1 cellular context compared by ENCODE assay signal in the genomic region with DNA sequence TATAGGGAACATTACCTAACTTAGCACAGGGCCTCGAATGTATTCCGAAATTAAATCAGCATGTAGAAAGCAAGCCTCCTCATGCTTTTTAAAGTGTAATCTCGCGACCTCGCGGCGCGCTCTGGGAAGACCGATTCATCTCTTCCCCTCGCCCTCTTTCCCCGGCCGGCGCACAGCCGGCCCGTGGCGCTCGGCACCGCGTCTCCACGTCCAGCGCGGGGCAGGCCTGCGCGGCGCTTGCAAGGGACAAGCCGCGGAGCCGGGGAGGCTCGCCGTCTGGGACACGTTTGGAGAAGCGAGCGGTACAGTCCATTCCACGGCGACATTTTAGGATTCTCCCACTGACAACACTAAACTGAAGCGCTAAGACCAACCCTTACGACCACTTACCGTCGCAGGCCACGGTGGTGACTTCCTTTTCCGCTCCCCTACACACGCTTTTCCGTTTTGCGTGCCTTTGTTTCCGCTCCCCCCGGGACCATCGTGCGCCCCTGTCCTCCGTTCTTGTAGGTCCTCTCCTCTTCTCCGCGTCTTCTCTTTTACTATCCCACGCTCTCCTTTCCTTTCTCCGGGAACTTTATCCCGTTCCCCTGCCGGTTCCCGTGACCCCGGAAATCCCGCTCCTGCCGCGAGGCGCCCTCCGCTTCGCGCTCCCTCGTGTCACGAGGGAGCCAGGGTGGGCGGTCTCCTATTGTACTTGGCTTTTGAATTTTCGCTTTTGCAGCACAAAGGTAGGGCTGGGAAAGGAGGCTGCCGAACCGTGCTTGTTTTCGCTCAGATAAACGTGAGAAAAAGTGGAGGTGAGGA.
TF ChIP-seq lines count a peak whose summit lies in the region.

A gene with protein sequence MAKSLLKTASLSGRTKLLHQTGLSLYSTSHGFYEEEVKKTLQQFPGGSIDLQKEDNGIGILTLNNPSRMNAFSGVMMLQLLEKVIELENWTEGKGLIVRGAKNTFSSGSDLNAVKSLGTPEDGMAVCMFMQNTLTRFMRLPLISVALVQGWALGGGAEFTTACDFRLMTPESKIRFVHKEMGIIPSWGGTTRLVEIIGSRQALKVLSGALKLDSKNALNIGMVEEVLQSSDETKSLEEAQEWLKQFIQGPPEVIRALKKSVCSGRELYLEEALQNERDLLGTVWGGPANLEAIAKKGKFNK (minus strand): TSS at position 664 of the 807 bp plus-strand sequence. CDS start 12,581 bp downstream, outside the sequence.

TF ChIP-seq in K562, 482 proteins besides CTCF, POLR2A, EP300 and RAD21 (continued from another document and continues in another):
- TF ChIP-seq NUFIP1 (IDR thresholded peaks at IDR 0.05; ENCODE audit: partially characterized antibody) (peak; percentile 14), BRCA1 (IDR thresholded peaks at IDR 0.05) (no peak), BRCA1 (CRISPR knock-in tag; IDR thresholded peaks at IDR 0.05) (no peak), ZNF274 (IDR thresholded peaks at IDR 0.05; ENCODE audit: borderline replicate concordance, low read depth, low read length) (no peak), ARID2 (IDR thresholded peaks at IDR 0.05) (no peak), ZNF695 (CRISPR knock-in tag; IDR thresholded peaks at IDR 0.05) (no peak), NFATC3 (IDR thresholded peaks at IDR 0.05) (no peak), ZNF347 (CRISPR knock-in tag; IDR thresholded peaks at IDR 0.05; ENCODE audit: low read depth) (no peak), ZNF75A (CRISPR knock-in tag; IDR thresholded peaks at IDR 0.05) (no peak), NR4A1 (CRISPR knock-in tag; IDR thresholded peaks at IDR 0.05) (no peak), NR4A1 (tag; IDR thresholded peaks at IDR 0.05) (peak; percentile 60), CREBBP (IDR thresholded peaks at IDR 0.05; ENCODE audit: low read depth, low read length) (no peak), HDAC8 (tag; IDR thresholded peaks at IDR 0.05) (no peak), MTA2 (IDR thresholded peaks at IDR 0.05; ENCODE audit: low read depth) (0 out of 2 replicates have a peak, but pooled peaks have one; percentile 5), SRSF3 (IDR thresholded peaks at IDR 0.05; ENCODE audit: insufficient read depth, low read length) (no peak), BCOR (IDR thresholded peaks at IDR 0.05) (peak; percentile 11; the same call in 1 of the 2 replicates), SMARCC2 (IDR thresholded peaks at IDR 0.05; ENCODE audit: low read depth) (no peak), ZNF354B (CRISPR knock-in tag; IDR thresholded peaks at IDR 0.05) (no peak), ASH1L (IDR thresholded peaks at IDR 0.05; ENCODE audit: borderline replicate concordance, low read depth, partially characterized antibody) (peak; percentile 68), NFE2L1 (tag; IDR thresholded peaks at IDR 0.05; ENCODE audit: borderline replicate concordance, low read depth) (no peak), ZNF436 (CRISPR knock-in tag; IDR thresholded peaks at IDR 0.05) (no peak), ATF7 (IDR thresholded peaks at IDR 0.05) (peak; percentile 50; the same call in 1 of the 2 replicates), ARHGAP35 (IDR thresholded peaks at IDR 0.05; ENCODE audit: partially characterized antibody) (no peak), ZNF134 (CRISPR knock-in tag; conservative IDR thresholded peaks at IDR 0.05) (no peak), PRPF4 (IDR thresholded peaks at IDR 0.05; ENCODE audit: insufficient read depth, low read depth, low read length, poor library complexity, severe bottlenecking) (no peak), ZSCAN29 (IDR thresholded peaks at IDR 0.05) (no peak), ZNF239 (CRISPR knock-in tag; IDR thresholded peaks at IDR 0.05) (no peak), U2AF2 (optimal IDR thresholded peaks at IDR 0.05; ENCODE audit: low read depth, low read length) (no peak), ZNF589 (CRISPR knock-in tag; IDR thresholded peaks at IDR 0.05; ENCODE audit: low read depth) (no peak), ZNF165 (CRISPR knock-in tag; IDR thresholded peaks at IDR 0.05; ENCODE audit: borderline replicate concordance) (no peak), COPS2 (conservative IDR thresholded peaks at IDR 0.05) (no peak), ZNF324 (CRISPR knock-in tag; IDR thresholded peaks at IDR 0.05) (no peak), HDAC6 (IDR thresholded peaks at IDR 0.05; ENCODE audit: low read depth, low read length) (0 out of 2 replicates have a peak, but pooled peaks have one; percentile 51), CCNT2 (IDR thresholded peaks at IDR 0.05; ENCODE audit: borderline replicate concordance, extremely low read depth, insufficient read length, low read depth, low read length) (peak; percentile 28), CXXC5 (CRISPR knock-in tag; IDR thresholded peaks at IDR 0.05) (peak; percentile 81)
- TF ChIP-seq, protein P1, sequence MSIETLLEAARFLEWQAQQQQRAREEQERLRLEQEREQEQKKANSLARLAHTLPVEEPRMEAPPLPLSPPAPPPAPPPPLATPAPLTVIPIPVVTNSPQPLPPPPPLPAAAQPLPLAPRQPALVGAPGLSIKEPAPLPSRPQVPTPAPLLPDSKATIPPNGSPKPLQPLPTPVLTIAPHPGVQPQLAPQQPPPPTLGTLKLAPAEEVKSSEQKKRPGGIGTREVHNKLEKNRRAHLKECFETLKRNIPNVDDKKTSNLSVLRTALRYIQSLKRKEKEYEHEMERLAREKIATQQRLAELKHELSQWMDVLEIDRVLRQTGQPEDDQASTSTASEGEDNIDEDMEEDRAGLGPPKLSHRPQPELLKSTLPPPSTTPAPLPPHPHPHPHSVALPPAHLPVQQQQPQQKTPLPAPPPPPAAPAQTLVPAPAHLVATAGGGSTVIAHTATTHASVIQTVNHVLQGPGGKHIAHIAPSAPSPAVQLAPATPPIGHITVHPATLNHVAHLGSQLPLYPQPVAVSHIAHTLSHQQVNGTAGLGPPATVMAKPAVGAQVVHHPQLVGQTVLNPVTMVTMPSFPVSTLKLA (conservative IDR thresholded peaks at IDR 0.05), result peak; percentile 79 to 88
- TF ChIP-seq, protein P2, sequence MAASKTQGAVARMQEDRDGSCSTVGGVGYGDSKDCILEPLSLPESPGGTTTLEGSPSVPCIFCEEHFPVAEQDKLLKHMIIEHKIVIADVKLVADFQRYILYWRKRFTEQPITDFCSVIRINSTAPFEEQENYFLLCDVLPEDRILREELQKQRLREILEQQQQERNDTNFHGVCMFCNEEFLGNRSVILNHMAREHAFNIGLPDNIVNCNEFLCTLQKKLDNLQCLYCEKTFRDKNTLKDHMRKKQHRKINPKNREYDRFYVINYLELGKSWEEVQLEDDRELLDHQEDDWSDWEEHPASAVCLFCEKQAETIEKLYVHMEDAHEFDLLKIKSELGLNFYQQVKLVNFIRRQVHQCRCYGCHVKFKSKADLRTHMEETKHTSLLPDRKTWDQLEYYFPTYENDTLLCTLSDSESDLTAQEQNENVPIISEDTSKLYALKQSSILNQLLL (CRISPR knock-in tag; IDR thresholded peaks at IDR 0.05; ENCODE audit: borderline replicate concordance), result no peak
- TF ChIP-seq, protein P3, sequence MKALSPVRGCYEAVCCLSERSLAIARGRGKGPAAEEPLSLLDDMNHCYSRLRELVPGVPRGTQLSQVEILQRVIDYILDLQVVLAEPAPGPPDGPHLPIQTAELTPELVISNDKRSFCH (CRISPR knock-in tag; IDR thresholded peaks at IDR 0.05), result no peak
- TF ChIP-seq, protein P3 (tag; IDR thresholded peaks at IDR 0.05), result peak; percentile 47; the same call in 1 of the 2 replicates
- TF ChIP-seq, protein P4, sequence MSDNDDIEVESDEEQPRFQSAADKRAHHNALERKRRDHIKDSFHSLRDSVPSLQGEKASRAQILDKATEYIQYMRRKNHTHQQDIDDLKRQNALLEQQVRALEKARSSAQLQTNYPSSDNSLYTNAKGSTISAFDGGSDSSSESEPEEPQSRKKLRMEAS (CRISPR knock-in tag; IDR thresholded peaks at IDR 0.05), result peak; percentile 77
- TF ChIP-seq, protein P5, sequence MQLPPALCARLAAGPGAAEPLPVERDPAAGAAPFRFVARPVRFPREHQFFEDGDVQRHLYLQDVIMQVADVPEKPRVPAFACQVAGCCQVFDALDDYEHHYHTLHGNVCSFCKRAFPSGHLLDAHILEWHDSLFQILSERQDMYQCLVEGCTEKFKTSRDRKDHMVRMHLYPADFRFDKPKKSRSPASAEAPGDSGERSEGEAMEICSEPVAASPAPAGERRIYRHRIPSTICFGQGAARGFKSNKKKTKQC (CRISPR knock-in tag; IDR thresholded peaks at IDR 0.05), result peak; percentile 67; the same call in 1 of the 2 replicates
- TF ChIP-seq, protein P6, sequence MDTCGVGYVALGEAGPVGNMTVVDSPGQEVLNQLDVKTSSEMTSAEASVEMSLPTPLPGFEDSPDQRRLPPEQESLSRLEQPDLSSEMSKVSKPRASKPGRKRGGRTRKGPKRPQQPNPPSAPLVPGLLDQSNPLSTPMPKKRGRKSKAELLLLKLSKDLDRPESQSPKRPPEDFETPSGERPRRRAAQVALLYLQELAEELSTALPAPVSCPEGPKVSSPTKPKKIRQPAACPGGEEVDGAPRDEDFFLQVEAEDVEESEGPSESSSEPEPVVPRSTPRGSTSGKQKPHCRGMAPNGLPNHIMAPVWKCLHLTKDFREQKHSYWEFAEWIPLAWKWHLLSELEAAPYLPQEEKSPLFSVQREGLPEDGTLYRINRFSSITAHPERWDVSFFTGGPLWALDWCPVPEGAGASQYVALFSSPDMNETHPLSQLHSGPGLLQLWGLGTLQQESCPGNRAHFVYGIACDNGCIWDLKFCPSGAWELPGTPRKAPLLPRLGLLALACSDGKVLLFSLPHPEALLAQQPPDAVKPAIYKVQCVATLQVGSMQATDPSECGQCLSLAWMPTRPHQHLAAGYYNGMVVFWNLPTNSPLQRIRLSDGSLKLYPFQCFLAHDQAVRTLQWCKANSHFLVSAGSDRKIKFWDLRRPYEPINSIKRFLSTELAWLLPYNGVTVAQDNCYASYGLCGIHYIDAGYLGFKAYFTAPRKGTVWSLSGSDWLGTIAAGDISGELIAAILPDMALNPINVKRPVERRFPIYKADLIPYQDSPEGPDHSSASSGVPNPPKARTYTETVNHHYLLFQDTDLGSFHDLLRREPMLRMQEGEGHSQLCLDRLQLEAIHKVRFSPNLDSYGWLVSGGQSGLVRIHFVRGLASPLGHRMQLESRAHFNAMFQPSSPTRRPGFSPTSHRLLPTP (IDR thresholded peaks at IDR 0.05; ENCODE audit: borderline replicate concordance, extremely low read depth, insufficient read length), result no peak
- TF ChIP-seq, protein P7, sequence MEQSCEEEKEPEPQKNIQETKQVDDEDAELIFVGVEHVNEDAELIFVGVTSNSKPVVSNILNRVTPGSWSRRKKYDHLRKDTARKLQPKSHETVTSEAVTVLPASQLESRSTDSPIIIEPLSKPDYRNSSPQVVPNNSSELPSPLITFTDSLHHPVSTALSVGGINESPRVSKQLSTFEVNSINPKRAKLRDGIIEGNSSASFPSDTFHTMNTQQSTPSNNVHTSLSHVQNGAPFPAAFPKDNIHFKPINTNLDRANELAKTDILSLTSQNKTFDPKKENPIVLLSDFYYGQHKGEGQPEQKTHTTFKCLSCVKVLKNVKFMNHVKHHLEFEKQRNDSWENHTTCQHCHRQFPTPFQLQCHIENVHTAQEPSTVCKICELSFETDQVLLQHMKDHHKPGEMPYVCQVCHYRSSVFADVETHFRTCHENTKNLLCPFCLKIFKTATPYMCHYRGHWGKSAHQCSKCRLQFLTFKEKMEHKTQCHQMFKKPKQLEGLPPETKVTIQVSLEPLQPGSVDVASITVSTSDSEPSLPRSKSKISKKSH (CRISPR knock-in tag; IDR thresholded peaks at IDR 0.05), result no peak
- TF ChIP-seq, protein P8, sequence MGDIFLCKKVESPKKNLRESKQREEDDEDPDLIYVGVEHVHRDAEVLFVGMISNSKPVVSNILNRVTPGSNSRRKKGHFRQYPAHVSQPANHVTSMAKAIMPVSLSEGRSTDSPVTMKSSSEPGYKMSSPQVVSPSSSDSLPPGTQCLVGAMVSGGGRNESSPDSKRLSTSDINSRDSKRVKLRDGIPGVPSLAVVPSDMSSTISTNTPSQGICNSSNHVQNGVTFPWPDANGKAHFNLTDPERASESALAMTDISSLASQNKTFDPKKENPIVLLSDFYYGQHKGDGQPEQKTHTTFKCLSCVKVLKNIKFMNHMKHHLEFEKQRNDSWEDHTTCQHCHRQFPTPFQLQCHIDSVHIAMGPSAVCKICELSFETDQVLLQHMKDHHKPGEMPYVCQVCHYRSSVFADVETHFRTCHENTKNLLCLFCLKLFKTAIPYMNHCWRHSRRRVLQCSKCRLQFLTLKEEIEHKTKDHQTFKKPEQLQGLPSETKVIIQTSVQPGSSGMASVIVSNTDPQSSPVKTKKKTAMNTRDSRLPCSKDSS (IDR thresholded peaks at IDR 0.05; ENCODE audit: low read depth, partially characterized antibody), result no peak
- TF ChIP-seq, protein P9, sequence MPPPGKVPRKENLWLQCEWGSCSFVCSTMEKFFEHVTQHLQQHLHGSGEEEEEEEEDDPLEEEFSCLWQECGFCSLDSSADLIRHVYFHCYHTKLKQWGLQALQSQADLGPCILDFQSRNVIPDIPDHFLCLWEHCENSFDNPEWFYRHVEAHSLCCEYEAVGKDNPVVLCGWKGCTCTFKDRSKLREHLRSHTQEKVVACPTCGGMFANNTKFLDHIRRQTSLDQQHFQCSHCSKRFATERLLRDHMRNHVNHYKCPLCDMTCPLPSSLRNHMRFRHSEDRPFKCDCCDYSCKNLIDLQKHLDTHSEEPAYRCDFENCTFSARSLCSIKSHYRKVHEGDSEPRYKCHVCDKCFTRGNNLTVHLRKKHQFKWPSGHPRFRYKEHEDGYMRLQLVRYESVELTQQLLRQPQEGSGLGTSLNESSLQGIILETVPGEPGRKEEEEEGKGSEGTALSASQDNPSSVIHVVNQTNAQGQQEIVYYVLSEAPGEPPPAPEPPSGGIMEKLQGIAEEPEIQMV (tag; conservative IDR thresholded peaks at IDR 0.05; ENCODE audit: low read depth), result no peak
- TF ChIP-seq, protein P10, sequence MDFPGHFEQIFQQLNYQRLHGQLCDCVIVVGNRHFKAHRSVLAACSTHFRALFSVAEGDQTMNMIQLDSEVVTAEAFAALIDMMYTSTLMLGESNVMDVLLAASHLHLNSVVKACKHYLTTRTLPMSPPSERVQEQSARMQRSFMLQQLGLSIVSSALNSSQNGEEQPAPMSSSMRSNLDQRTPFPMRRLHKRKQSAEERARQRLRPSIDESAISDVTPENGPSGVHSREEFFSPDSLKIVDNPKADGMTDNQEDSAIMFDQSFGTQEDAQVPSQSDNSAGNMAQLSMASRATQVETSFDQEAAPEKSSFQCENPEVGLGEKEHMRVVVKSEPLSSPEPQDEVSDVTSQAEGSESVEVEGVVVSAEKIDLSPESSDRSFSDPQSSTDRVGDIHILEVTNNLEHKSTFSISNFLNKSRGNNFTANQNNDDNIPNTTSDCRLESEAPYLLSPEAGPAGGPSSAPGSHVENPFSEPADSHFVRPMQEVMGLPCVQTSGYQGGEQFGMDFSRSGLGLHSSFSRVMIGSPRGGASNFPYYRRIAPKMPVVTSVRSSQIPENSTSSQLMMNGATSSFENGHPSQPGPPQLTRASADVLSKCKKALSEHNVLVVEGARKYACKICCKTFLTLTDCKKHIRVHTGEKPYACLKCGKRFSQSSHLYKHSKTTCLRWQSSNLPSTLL (IDR thresholded peaks at IDR 0.05), result no peak
- TF ChIP-seq, protein P11, sequence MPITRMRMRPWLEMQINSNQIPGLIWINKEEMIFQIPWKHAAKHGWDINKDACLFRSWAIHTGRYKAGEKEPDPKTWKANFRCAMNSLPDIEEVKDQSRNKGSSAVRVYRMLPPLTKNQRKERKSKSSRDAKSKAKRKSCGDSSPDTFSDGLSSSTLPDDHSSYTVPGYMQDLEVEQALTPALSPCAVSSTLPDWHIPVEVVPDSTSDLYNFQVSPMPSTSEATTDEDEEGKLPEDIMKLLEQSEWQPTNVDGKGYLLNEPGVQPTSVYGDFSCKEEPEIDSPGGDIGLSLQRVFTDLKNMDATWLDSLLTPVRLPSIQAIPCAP (CRISPR knock-in tag; IDR thresholded peaks at IDR 0.05; ENCODE audit: borderline replicate concordance), result no peak
